ENCODE assay signal across 26 cellular contexts in the genomic region with DNA sequence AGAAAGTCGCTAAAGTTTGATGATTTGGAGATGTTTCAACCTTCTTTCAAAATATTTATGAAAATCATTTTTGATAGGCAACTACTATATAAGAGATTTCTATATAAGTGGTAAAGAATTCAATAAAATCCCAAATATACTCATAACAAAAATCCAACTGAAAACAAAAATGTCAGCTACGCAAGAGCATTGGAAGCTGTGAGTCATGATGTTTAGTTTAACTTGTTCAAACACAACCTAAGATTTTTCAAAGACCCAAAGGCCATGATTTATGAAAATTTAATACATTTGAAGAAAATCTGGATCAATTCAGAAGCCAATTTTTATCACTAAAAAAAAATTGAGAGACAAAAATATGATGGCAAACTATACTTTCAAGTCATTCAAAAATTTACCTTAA.
"Had no signal": no experiment of that assay in that cellular context is flagged by ENCODE, and none has a peak within 500 bp of the region (broad histone marks: within the 10 kb centered on the region; RNA-seq: fewer than 3 reads in every experiment).

No MANE protein-coding gene starts in this region.

- H3K4me3 Mint-ChIP-seq: natural killer cell; nephron; neural progenitor cell; stimulated activated effector memory CD8-positive, alpha-beta T cell treated with anti-CD3 and anti-CD28 coated beads, Interleukin-12 subunit alpha, Interleukin-12 subunit beta, amount 100 ng/mL, for 72 hours; stimulated activated naive B cell treated with anti-CD40 and anti-IgM and Interleukin-4, amounts not matched to agents 10 μg/mL and 1 μg/mL and 100 μg/mL, for 72 hours; stimulated activated naive CD8-positive, alpha-beta T cell treated with anti-CD3 and anti-CD28 coated beads, Interleukin-15, Interleukin-2, amounts not matched to agents 100 ng/mL and 50 ng/mL, for 24 hours had no signal

- H3K36me3 Mint-ChIP-seq: natural killer cell; neural progenitor cell; stimulated activated effector memory CD8-positive, alpha-beta T cell treated with anti-CD3 and anti-CD28 coated beads, Interleukin-12 subunit alpha, Interleukin-12 subunit beta, amount 100 ng/mL, for 72 hours; stimulated activated naive B cell treated with anti-CD40 and anti-IgM and Interleukin-4, amounts not matched to agents 10 μg/mL and 1 μg/mL and 100 μg/mL, for 72 hours had no signal

- DNase-seq: natural killer cell; occipital lobe; ovary; posterior cingulate gyrus; psoas muscle; right cardiac atrium; right lobe of liver; sigmoid colon; small intestine; stimulated activated CD4-positive, alpha-beta T cell treated with anti-CD3 and anti-CD28 coated beads, Interleukin-2, amount 100 ng/mL, for 24 hours; stimulated activated CD4-positive, alpha-beta T cell treated with anti-CD3 and anti-CD28 coated beads, Interleukin-2, amount 100 ng/mL, for 48 hours; stimulated activated CD4-positive, alpha-beta T cell treated with anti-CD3 and anti-CD28 coated beads, Interleukin-4, amount 100 ng/mL, for 24 hours; stimulated activated naive B cell treated with anti-CD40 and anti-IgM and Interleukin-4, amounts not matched to agents 10 μg/mL and 1 μg/mL and 100 μg/mL, for 72 hours; stimulated activated naive CD4-positive, alpha-beta T cell treated with Interleukin-2 at 50 U/mL for 16 hours; stomach; thyroid gland; trophoblast cell; upper lobe of left lung had no signal

- H3K4me3 ChIP-seq: neural progenitor cell, ovary, psoas muscle, right lobe of liver, sigmoid colon, stomach, thoracic aorta, thyroid gland, tibial nerve, upper lobe of left lung, vagina had no signal

- H3K27me3 Mint-ChIP-seq: progenitor cell of endocrine pancreas; stimulated activated naive B cell treated with anti-CD40 and anti-IgM and Interleukin-4, amounts not matched to agents 10 μg/mL and 1 μg/mL and 100 μg/mL, for 72 hours had no signal

- H3K4me1 Mint-ChIP-seq: natural killer cell; stimulated activated effector memory CD8-positive, alpha-beta T cell treated with anti-CD3 and anti-CD28 coated beads, Interleukin-12 subunit alpha, Interleukin-12 subunit beta, amount 100 ng/mL, for 72 hours; stimulated activated naive B cell treated with anti-CD40 and anti-IgM and Interleukin-4, amounts not matched to agents 10 μg/mL and 1 μg/mL and 100 μg/mL, for 72 hours had no signal

- H3K9me3 Mint-ChIP-seq: nephron; stimulated activated effector memory CD8-positive, alpha-beta T cell treated with anti-CD3 and anti-CD28 coated beads, Interleukin-12 subunit alpha, Interleukin-12 subunit beta, amount 100 ng/mL, for 72 hours; stimulated activated naive B cell treated with anti-CD40 and anti-IgM and Interleukin-4, amounts not matched to agents 10 μg/mL and 1 μg/mL and 100 μg/mL, for 72 hours; stimulated activated naive CD8-positive, alpha-beta T cell treated with anti-CD3 and anti-CD28 coated beads, Interleukin-15, Interleukin-2, amounts not matched to agents 100 ng/mL and 50 ng/mL, for 24 hours had no signal

- H3K27ac Mint-ChIP-seq: natural killer cell; neural progenitor cell; progenitor cell of endocrine pancreas; stimulated activated effector memory CD8-positive, alpha-beta T cell treated with anti-CD3 and anti-CD28 coated beads, Interleukin-12 subunit alpha, Interleukin-12 subunit beta, amount 100 ng/mL, for 72 hours; stimulated activated naive B cell treated with anti-CD40 and anti-IgM and Interleukin-4, amounts not matched to agents 10 μg/mL and 1 μg/mL and 100 μg/mL, for 72 hours; stimulated activated naive CD8-positive, alpha-beta T cell treated with anti-CD3 and anti-CD28 coated beads, Interleukin-15, Interleukin-2, amounts not matched to agents 100 ng/mL and 50 ng/mL, for 24 hours had no signal
